In the genomic region with DNA sequence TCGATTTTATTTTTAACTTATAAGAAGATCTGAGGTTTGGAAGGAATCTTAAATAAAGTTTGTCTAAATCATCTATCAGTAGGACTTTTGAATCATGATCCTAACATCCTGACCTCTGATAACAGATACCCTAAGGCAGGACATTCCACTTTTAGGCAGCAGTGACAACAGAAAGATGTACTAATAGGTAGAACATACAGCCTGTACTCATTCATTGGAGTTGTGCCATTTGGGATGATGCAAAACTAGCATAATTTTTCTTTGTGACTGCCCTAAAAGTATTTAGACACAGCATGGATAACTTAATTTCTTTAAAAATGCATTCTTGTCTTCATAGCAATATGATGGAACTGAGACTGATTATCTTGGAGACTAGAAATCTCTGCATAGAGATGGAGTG, we compare ENCODE assay signal across 15 cellular contexts. TPM values are rescaled to one million over a fixed set of nuclear protein-coding genes. Genes with fewer than 3 reads are reported as not detected.
DNase-seq lines count a peak whose midpoint lies in the region; ATAC-seq, FAIRE-seq and TF ChIP-seq lines count a peak whose summit lies in the region.
"Had no signal": no experiment of that assay in that cellular context is flagged by ENCODE, and none has a peak within 500 bp of the region (broad histone marks: within the 10 kb centered on the region; RNA-seq: fewer than 3 reads in every experiment).

No MANE protein-coding gene starts in this region.

- peak overlapping the region; percentile 3 for H3K4me3 Mint-ChIP-seq in CD8-positive, alpha-beta T cell
- H3K4me3 Mint-ChIP-seq in activated CD8-positive, alpha-beta T cell treated with anti-CD3 and anti-CD28 coated beads for 36 hours: no peak overlapping the region

- H3K4me3 ChIP-seq in A549 (no peak overlapping the region), fibroblast of mammary gland (ENCODE audit: control insufficient read depth, low read depth, low read length) (no peak overlapping the region)
- no peak overlapping the region for H3K4me3 ChIP-seq in CD8-positive, alpha-beta T cell (ENCODE audit: low read depth, low read length)
- H3K4me3 ChIP-seq: gastroesophageal sphincter, right lobe of liver had no signal

- H3K4me1 ChIP-seq in A549: peaks cover 42% of the 10 kb centered on the region
- peaks cover 68% of the 10 kb centered on the region for H3K4me1 ChIP-seq in CD8-positive, alpha-beta T cell (ENCODE audit: insufficient read depth, low read length)

- no peak for FAIRE-seq in A549 (lab: Jason Lieb, UNC)
- FAIRE-seq: colon had no signal

- no peaks in the 10 kb centered on the region for H3K9me3 ChIP-seq in A549
- H3K9me3 ChIP-seq in CD8-positive, alpha-beta T cell (ENCODE audit: low read length): no peaks in the 10 kb centered on the region
- H3K9me3 ChIP-seq: gastroesophageal sphincter, right lobe of liver had no signal

- CTCF ChIA-PET in A549 (lab: Yijun Ruan, JAX): interaction anchor here (1.1 to 2.0 kb wide), 2 partner anchors 11 to 16 kb away, joined by 3 to 5 read pairs; no protein-coding TSS in a partner anchor
- CTCF ChIA-PET in CD8-positive, alpha-beta T cell (lab: Charles Lee): no interaction called here
- CTCF ChIA-PET in activated CD8-positive, alpha-beta T cell treated with anti-CD3 and anti-CD28 coated beads for 36 hours (lab: Charles Lee): interaction anchor here (0.7 kb wide), 1 partner anchor 14 kb away, joined by 4 read pairs; no protein-coding TSS in a partner anchor

- no peak for DNase-seq in A549 (ENCODE audit: low read depth in 1 of 2, low spot score in 1 of 2)
- DNase-seq in CD8-positive, alpha-beta T cell: no peak
- no peak for DNase-seq in activated CD8-positive, alpha-beta T cell treated with anti-CD3 and anti-CD28 coated beads for 36 hours
- DNase-seq in fibroblast of mammary gland (ENCODE audit: low read depth): peak; percentile 77
- no peak for DNase-seq in activated gamma-delta T cell (lab: John Stamatoyannopoulos, UW)
- DNase-seq in RPMI8226: no peak
- DNase-seq in NCI-H2081 treated with DMSO at 0.1 percent for 48 hours (lab: John Stamatoyannopoulos, UW): no peak
- DNase-seq: activated T-cell treated with anti-CD3 and anti-CD28 coated beads, Interleukin-2, amount 50 U/mL, for 48 hours; KG1; NCI-H1694; right lobe of liver had no signal

- H3K36me3 ChIP-seq in CD8-positive, alpha-beta T cell (ENCODE audit: insufficient read depth, low read length): no peaks in the 10 kb centered on the region
- H3K36me3 ChIP-seq: gastroesophageal sphincter, right lobe of liver had no signal

- intact Hi-C loops in CD8-positive, alpha-beta T cell (cut with DNase I, micrococcal nuclease): no loop called here
- intact Hi-C loops in activated CD8-positive, alpha-beta T cell treated with anti-CD3 and anti-CD28 coated beads for 36 hours (cut with micrococcal nuclease): no loop called here

- TF ChIP-seq POLR2A in A549 (IDR thresholded peaks at IDR 0.05; ENCODE audit: low read length): no peak

- peak overlapping the region; percentile 72 to 74 for H3K27ac ChIP-seq in A549
- no peak overlapping the region for H3K27ac ChIP-seq in CD8-positive, alpha-beta T cell (ENCODE audit: low read depth, low read length)
- H3K27ac ChIP-seq: C4-2B, gastroesophageal sphincter, right lobe of liver had no signal

- no peaks in the 10 kb centered on the region for H3K9me3 Mint-ChIP-seq in CD8-positive, alpha-beta T cell
- peaks cover 7% of the 10 kb centered on the region for H3K9me3 Mint-ChIP-seq in activated CD8-positive, alpha-beta T cell treated with anti-CD3 and anti-CD28 coated beads for 36 hours

- H3K4me1 Mint-ChIP-seq in CD8-positive, alpha-beta T cell (ENCODE audit: low read depth): peaks cover 74% of the 10 kb centered on the region
- H3K4me1 Mint-ChIP-seq in activated CD8-positive, alpha-beta T cell treated with anti-CD3 and anti-CD28 coated beads for 36 hours (ENCODE audit: low read depth): peaks cover 69% of the 10 kb centered on the region

- POLR2A ChIA-PET in A549 (lab: Yijun Ruan, JAX): no interaction called here
- POLR2A ChIA-PET in CD8-positive, alpha-beta T cell (lab: Charles Lee): no interaction called here
- POLR2A ChIA-PET in activated CD8-positive, alpha-beta T cell treated with anti-CD3 and anti-CD28 coated beads for 36 hours (lab: Charles Lee): interaction anchor here (0.7 to 1.5 kb wide), 3 partner anchors 10 to 54 kb away, joined by 3 read pairs; no protein-coding TSS in a partner anchor

- peak overlapping the region; percentile 32 for H3K27ac Mint-ChIP-seq in CD8-positive, alpha-beta T cell
- peak overlapping the region; percentile 71 for H3K27ac Mint-ChIP-seq in activated CD8-positive, alpha-beta T cell treated with anti-CD3 and anti-CD28 coated beads for 36 hours

- TF ChIP-seq EP300 in A549 (IDR thresholded peaks at IDR 0.05): no peak; a peak in 1 of 5 replicates

- TF ChIP-seq CTCF in A549 (IDR thresholded peaks at IDR 0.05): no peak
- no peak for TF ChIP-seq CTCF in CD8-positive, alpha-beta T cell (IDR thresholded peaks at IDR 0.05)
- no peak for TF ChIP-seq CTCF in activated CD8-positive, alpha-beta T cell treated with anti-CD3 and anti-CD28 coated beads for 36 hours (IDR thresholded peaks at IDR 0.05)
- TF ChIP-seq CTCF in fibroblast of mammary gland (conservative IDR thresholded peaks at IDR 0.05; ENCODE audit: control insufficient read depth, insufficient read depth, low read depth, low read length): no peak

- H3K27me3 ChIP-seq in CD8-positive, alpha-beta T cell (ENCODE audit: insufficient read depth, low read length): no peaks in the 10 kb centered on the region
- H3K27me3 ChIP-seq: gastroesophageal sphincter, right lobe of liver had no signal

- WGBS in A549 (ENCODE audit: missing lambda C conversion rate): 17% methylated on average over 1 of the region's 1 CpG

- no peaks in the 10 kb centered on the region for H3K27me3 Mint-ChIP-seq in CD8-positive, alpha-beta T cell (ENCODE audit: low read depth)
- no peaks in the 10 kb centered on the region for H3K27me3 Mint-ChIP-seq in activated CD8-positive, alpha-beta T cell treated with anti-CD3 and anti-CD28 coated beads for 36 hours

- TF ChIP-seq RAD21 in A549 (conservative IDR thresholded peaks at IDR 0.05 in 1 of 2, IDR thresholded peaks at IDR 0.05 in 1 of 2): no peak

- ATAC-seq in A549 (peak; percentile 56 to 71; a peak in 4 of 6 replicates), HG03442 (IDR thresholded peaks at IDR 0.05; ENCODE audit: unreplicated experiment) (no peak)
- no peak for ATAC-seq in CD8-positive, alpha-beta T cell
- no peak for ATAC-seq in activated CD8-positive, alpha-beta T cell treated with anti-CD3 and anti-CD28 coated beads for 36 hours
- ATAC-seq: gastroesophageal sphincter had no signal

- H3K36me3 Mint-ChIP-seq in CD8-positive, alpha-beta T cell: peaks cover 38% of the 10 kb centered on the region
- H3K36me3 Mint-ChIP-seq in activated CD8-positive, alpha-beta T cell treated with anti-CD3 and anti-CD28 coated beads for 36 hours (ENCODE audit: low read depth): peaks cover 54% of the 10 kb centered on the region

- H3K4me2 ChIP-seq in A549: peak overlapping the region; percentile 57

TF ChIP-seq in A549, 52 proteins besides CTCF, POLR2A, EP300 and RAD21:
- TF ChIP-seq CEBPB (IDR thresholded peaks at IDR 0.05) (peak in 1 of 2 experiments; percentile 17; a peak in 1 of 4 replicates), ESRRA (IDR thresholded peaks at IDR 0.05; ENCODE audit: borderline replicate concordance, low read length) (no peak)
TF ChIP-seq in A549: peak in this region for 1.

RNA-seq across cellular contexts. Expression of a gene that starts 39.7 kb away (rescaled TPM):
- 48.7 and 66.4 TPM in 2 replicates for polyA plus RNA-seq in A549 (2011; rRNA removed)
- 11.7 and 12.6 TPM in 2 replicates for polyA plus RNA-seq in A549 (2012; cell fraction: cytosol; rRNA removed)
- polyA plus RNA-seq in A549 (2012; cell fraction: nucleus; rRNA removed): 3.4 and 7.3 TPM in 2 replicates
- polyA plus RNA-seq in A549 (2017; fragmentation: RNase III; extraction: RNeasy Plus Mini Kit Qiagen cat#74134 plus additional on column Dnase treatment): 25.7 to 27.1 TPM (median 25.8 TPM) in 3 replicates
- 26.0 and 30.8 TPM in 2 replicates for polyA minus RNA-seq in A549 (2011; rRNA and poly(A)+ RNA removed)
- total RNA-seq in CD8-positive, alpha-beta T cell: 100 to 1,000 TPM; 340 to 348 TPM
- 100 to 1,000 TPM; 100 to 102 TPM for total RNA-seq in activated CD8-positive, alpha-beta T cell treated with anti-CD3 and anti-CD28 coated beads for 36 hours

Comparison
In these comparisons a context has a peak if more than half of its experiments do, and no peak if none do; other contexts are left out.
1. ATAC-seq: peak in A549 (2 of 2); none in CD8-positive, alpha-beta T cell (single experiment), activated CD8-positive, alpha-beta T cell treated with anti-CD3 and anti-CD28 coated beads for 36 hours (single experiment) and HG03442 (single experiment).